Comparison of ENCODE assay signal across 1 cellular context in the genomic region with DNA sequence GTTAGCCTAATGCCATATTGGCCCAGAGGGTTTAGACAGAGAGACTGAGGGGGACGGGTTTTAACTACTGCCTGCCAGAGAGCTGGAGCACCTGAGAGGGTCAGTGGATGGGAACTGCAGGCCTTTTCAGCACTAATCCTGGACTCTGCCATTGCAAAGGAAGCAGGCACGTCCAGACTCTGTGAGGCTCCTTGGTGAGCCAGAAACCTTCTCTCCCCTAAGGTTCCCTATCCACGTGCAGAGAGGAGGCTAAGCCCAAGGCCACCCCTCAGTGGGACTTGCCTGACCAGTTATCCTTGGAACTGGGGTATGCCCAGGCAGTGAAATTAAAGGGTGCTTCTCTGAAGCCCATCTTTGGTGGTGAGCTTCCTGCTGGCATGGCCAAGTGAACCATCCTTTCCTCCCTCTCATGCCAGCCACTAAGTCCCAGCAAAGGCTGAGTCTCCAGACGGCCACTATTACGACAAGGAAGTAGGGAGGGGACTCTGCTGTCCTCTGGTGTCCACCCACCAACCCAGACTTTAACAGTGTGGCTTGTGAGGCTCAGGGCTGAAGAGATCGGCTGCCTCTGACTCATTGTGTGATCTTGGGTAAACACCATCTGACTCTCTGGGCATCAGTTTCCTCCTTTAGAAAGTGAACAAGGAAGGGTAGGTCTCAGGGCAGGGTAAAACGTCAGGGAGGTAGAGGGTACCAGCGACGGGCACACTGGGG.
A peak's percentile ranks its signal among the peaks of the same experiment; 100 is the strongest.
TF ChIP-seq lines count a peak whose summit lies in the region.

No MANE protein-coding gene starts in this region.

TF ChIP-seq in A549, 52 proteins besides CTCF, POLR2A, EP300 and RAD21:
- peak; percentile 61 for TF ChIP-seq JUNB (IDR thresholded peaks at IDR 0.05)
- no peak for TF ChIP-seq RCOR1 (IDR thresholded peaks at IDR 0.05; ENCODE audit: low read depth, low read length)
- TF ChIP-seq, protein P1, sequence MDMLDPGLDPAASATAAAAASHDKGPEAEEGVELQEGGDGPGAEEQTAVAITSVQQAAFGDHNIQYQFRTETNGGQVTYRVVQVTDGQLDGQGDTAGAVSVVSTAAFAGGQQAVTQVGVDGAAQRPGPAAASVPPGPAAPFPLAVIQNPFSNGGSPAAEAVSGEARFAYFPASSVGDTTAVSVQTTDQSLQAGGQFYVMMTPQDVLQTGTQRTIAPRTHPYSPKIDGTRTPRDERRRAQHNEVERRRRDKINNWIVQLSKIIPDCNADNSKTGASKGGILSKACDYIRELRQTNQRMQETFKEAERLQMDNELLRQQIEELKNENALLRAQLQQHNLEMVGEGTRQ (IDR thresholded peaks at IDR 0.05): no peak
- no peak for TF ChIP-seq ESRRA (IDR thresholded peaks at IDR 0.05; ENCODE audit: borderline replicate concordance, low read length)
- TF ChIP-seq, protein P2, sequence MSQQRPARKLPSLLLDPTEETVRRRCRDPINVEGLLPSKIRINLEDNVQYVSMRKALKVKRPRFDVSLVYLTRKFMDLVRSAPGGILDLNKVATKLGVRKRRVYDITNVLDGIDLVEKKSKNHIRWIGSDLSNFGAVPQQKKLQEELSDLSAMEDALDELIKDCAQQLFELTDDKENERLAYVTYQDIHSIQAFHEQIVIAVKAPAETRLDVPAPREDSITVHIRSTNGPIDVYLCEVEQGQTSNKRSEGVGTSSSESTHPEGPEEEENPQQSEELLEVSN (IDR thresholded peaks at IDR 0.05; ENCODE audit: borderline replicate concordance, low read depth): 0 out of 2 replicates have a peak, but pooled peaks have one; percentile 20
- peak; percentile 23; the same call in 1 of the 2 replicates for TF ChIP-seq GATA3 (IDR thresholded peaks at IDR 0.05; ENCODE audit: borderline replicate concordance)
- TF ChIP-seq, protein P3, sequence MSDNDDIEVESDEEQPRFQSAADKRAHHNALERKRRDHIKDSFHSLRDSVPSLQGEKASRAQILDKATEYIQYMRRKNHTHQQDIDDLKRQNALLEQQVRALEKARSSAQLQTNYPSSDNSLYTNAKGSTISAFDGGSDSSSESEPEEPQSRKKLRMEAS (IDR thresholded peaks at IDR 0.05): peak; percentile 67
- TF ChIP-seq ZNF302 (CRISPR knock-in tag; IDR thresholded peaks at IDR 0.05): no peak
- peak; percentile 71 to 82; a peak in 4 of 5 replicates for TF ChIP-seq JUN (IDR thresholded peaks at IDR 0.05)
- TF ChIP-seq CHD4 (IDR thresholded peaks at IDR 0.05; ENCODE audit: borderline replicate concordance): no peak
- TF ChIP-seq FOSL2 (IDR thresholded peaks at IDR 0.05): peak; percentile 75
- TF ChIP-seq FOSL2 (CRISPR knock-in tag; IDR thresholded peaks at IDR 0.05): peak; percentile 87
